ENCODE assay signal across 1 cellular context in the genomic region with DNA sequence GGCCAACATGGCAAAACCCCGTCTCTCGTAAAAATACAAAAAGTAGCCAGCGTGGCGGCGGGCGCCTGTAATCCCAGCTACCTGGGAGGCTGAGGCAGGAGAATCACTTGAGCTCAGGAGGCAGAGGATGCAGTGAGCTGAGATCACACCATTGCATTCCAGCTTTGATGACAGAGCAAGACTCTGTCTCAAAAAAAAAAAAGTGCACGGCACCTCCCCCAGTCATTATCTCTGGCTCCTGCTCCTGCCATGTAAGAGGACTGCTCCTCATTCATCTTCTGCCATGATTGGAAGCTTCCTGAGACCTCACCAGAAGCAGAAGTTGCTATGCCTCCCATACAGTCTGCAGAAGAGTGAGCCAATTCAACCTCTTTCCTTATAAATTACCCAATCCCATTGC.
A peak's percentile ranks its signal among the peaks of the same experiment; 100 is the strongest.
TF ChIP-seq lines count a peak whose summit lies in the region.

No MANE protein-coding gene starts in this region.

TF ChIP-seq in K562, 482 proteins besides CTCF, POLR2A, EP300 and RAD21:
- peak; percentile 44 for TF ChIP-seq MEIS2 (IDR thresholded peaks at IDR 0.05; ENCODE audit: partially characterized antibody)
- no peak for TF ChIP-seq RBM39 (optimal IDR thresholded peaks at IDR 0.05; ENCODE audit: low read depth, low read length)
- TF ChIP-seq ZNF384 (IDR thresholded peaks at IDR 0.05; ENCODE audit: low read depth, low read length), result peak; percentile 93
- TF ChIP-seq, protein P1, sequence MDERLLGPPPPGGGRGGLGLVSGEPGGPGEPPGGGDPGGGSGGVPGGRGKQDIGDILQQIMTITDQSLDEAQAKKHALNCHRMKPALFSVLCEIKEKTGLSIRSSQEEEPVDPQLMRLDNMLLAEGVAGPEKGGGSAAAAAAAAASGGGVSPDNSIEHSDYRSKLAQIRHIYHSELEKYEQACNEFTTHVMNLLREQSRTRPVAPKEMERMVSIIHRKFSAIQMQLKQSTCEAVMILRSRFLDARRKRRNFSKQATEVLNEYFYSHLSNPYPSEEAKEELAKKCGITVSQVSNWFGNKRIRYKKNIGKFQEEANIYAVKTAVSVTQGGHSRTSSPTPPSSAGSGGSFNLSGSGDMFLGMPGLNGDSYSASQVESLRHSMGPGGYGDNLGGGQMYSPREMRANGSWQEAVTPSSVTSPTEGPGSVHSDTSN (CRISPR knock-in tag; IDR thresholded peaks at IDR 0.05; ENCODE audit: low read depth), result no peak
- TF ChIP-seq, protein P1 (tag; conservative IDR thresholded peaks at IDR 0.05; ENCODE audit: low read depth), result 0 out of 2 replicates have a peak, but pooled peaks have one; percentile 21
- TF ChIP-seq, protein P2, sequence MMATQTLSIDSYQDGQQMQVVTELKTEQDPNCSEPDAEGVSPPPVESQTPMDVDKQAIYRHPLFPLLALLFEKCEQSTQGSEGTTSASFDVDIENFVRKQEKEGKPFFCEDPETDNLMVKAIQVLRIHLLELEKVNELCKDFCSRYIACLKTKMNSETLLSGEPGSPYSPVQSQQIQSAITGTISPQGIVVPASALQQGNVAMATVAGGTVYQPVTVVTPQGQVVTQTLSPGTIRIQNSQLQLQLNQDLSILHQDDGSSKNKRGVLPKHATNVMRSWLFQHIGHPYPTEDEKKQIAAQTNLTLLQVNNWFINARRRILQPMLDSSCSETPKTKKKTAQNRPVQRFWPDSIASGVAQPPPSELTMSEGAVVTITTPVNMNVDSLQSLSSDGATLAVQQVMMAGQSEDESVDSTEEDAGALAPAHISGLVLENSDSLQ (IDR thresholded peaks at IDR 0.05), result peak; percentile 25; the same call in 1 of the 2 replicates
